ENCODE assay signal across 29 cellular contexts in genomic region chr3:111721702-111722205, GRCh38.
"Had no signal": no experiment of that assay in that cellular context is flagged by ENCODE, and none has a peak within 500 bp of the region (broad histone marks: within the 10 kb centered on the region; RNA-seq: fewer than 3 reads in every experiment).

No MANE protein-coding gene starts in this region.

- DNase-seq: activated B cell treated with CpG ODN at 0.5 μM for 24 hours; activated CD4-positive, alpha-beta T cell treated with anti-CD3 and anti-CD28 coated beads for 4 hours; activated CD4-positive, alpha-beta T cell treated with anti-CD3 and anti-CD28 coated beads, Interleukin-2, amount 50 U/mL, for 4 hours; activated CD4-positive, CD25-positive, alpha-beta regulatory T cell treated with anti-CD3 and anti-CD28 coated beads, Interleukin-2, amount 50 U/mL, for 72 hours; activated CD8-positive, alpha-beta T cell treated with anti-CD3 and anti-CD28 coated beads, Interleukin-2, amount 10 ng/mL, durations not matched to agents 7 days and 5 days; activated effector memory CD4-positive, alpha-beta T cell treated with Interleukin-2 at 50 U/mL for 16 hours; activated naive CD4-positive, alpha-beta T cell treated with anti-CD3 and anti-CD28 coated beads, Interleukin-2, amount 10 ng/mL, durations not matched to agents 7 days and 5 days; activated naive CD8-positive, alpha-beta T cell treated with anti-CD3 and anti-CD28 coated beads, Interleukin-2, amount 50 U/mL, for 24 hours; activated T-cell treated with anti-CD3 and anti-CD28 coated beads, Interleukin-2, amount 50 U/mL, for 24 hours; anterior cingulate cortex; caudate nucleus; cerebellar nuclear complex; KBM-7; NCI-H1092 treated with DMSO at 0.1 percent for 48 hours; NCI-H146; NCI-H187; NCI-H2029 treated with DMSO at 0.1 percent for 48 hours; NCI-H345; NCI-H526 treated with DMSO at 0.1 percent for 48 hours; NCI-H82; NK-92 treated with Interleukin-12 subunit alpha and Interleukin-12 subunit beta, amount 100 ng/mL, for 24 hours; PC-9; SIG-M5; SW 1271; T-helper 1 cell; T-helper 2 cell; T-helper 9 cell had no signal

- H3K4me3 Mint-ChIP-seq: activated B cell treated with CpG ODN at 0.5 μM for 24 hours; activated CD8-positive, alpha-beta T cell treated with anti-CD3 and anti-CD28 coated beads, Interleukin-2, amount 10 ng/mL, durations not matched to agents 7 days and 5 days; activated naive CD4-positive, alpha-beta T cell treated with anti-CD3 and anti-CD28 coated beads, Interleukin-2, amount 10 ng/mL, durations not matched to agents 7 days and 5 days; activated naive CD8-positive, alpha-beta T cell; activated naive CD8-positive, alpha-beta T cell treated with anti-CD3 and anti-CD28 coated beads, Interleukin-2, amount 50 U/mL, for 24 hours; activated T-cell treated with anti-CD3 and anti-CD28 coated beads, Interleukin-2, amount 50 U/mL, for 24 hours; brain had no signal

- H3K27me3 Mint-ChIP-seq: activated B cell treated with CpG ODN at 0.5 μM for 24 hours; activated naive CD4-positive, alpha-beta T cell treated with anti-CD3 and anti-CD28 coated beads, Interleukin-2, amount 10 ng/mL, durations not matched to agents 7 days and 5 days; activated naive CD8-positive, alpha-beta T cell; activated naive CD8-positive, alpha-beta T cell treated with anti-CD3 and anti-CD28 coated beads, Interleukin-2, amount 50 U/mL, for 24 hours; activated T-cell treated with anti-CD3 and anti-CD28 coated beads, Interleukin-2, amount 50 U/mL, for 24 hours; brain had no signal

- H3K4me1 Mint-ChIP-seq: activated B cell treated with CpG ODN at 0.5 μM for 24 hours; activated naive CD8-positive, alpha-beta T cell treated with anti-CD3 and anti-CD28 coated beads, Interleukin-2, amount 50 U/mL, for 24 hours had no signal

- ATAC-seq: activated CD8-positive, alpha-beta T cell treated with anti-CD3 and anti-CD28 coated beads, Interleukin-2, amount 10 ng/mL, durations not matched to agents 7 days and 5 days; activated naive CD8-positive, alpha-beta T cell treated with anti-CD3 and anti-CD28 coated beads, Interleukin-2, amount 50 U/mL, for 24 hours had no signal

- H3K27ac Mint-ChIP-seq: activated B cell treated with CpG ODN at 0.5 μM for 24 hours; activated CD8-positive, alpha-beta T cell treated with anti-CD3 and anti-CD28 coated beads, Interleukin-2, amount 10 ng/mL, durations not matched to agents 7 days and 5 days; activated naive CD4-positive, alpha-beta T cell treated with anti-CD3 and anti-CD28 coated beads, Interleukin-2, amount 10 ng/mL, durations not matched to agents 7 days and 5 days; activated naive CD8-positive, alpha-beta T cell; activated naive CD8-positive, alpha-beta T cell treated with anti-CD3 and anti-CD28 coated beads, Interleukin-2, amount 50 U/mL, for 24 hours; activated T-cell treated with anti-CD3 and anti-CD28 coated beads, Interleukin-2, amount 50 U/mL, for 24 hours; brain had no signal

- H3K9me3 Mint-ChIP-seq: activated B cell treated with CpG ODN at 0.5 μM for 24 hours; activated naive CD4-positive, alpha-beta T cell treated with anti-CD3 and anti-CD28 coated beads, Interleukin-2, amount 10 ng/mL, durations not matched to agents 7 days and 5 days; activated naive CD8-positive, alpha-beta T cell treated with anti-CD3 and anti-CD28 coated beads, Interleukin-2, amount 50 U/mL, for 24 hours; activated T-cell treated with anti-CD3 and anti-CD28 coated beads, Interleukin-2, amount 50 U/mL, for 24 hours; brain had no signal
